ENCODE assay signal across 14 cellular contexts in genomic region chr17:4679652-4680051, GRCh38. TPM values are rescaled to one million over a fixed set of nuclear protein-coding genes. Genes with fewer than 3 reads are reported as not detected.
A peak's percentile ranks its signal among the peaks of the same experiment; 100 is the strongest.
DNase-seq lines count a peak whose midpoint lies in the region; ATAC-seq and TF ChIP-seq lines count a peak whose summit lies in the region.
"Had no signal": no experiment of that assay in that cellular context is flagged by ENCODE, and none has a peak within 500 bp of the region (broad histone marks: within the 10 kb centered on the region; RNA-seq: fewer than 3 reads in every experiment).

No MANE protein-coding gene starts in this region.

- H3K9me3 ChIP-seq in Panc1 (ENCODE audit: control insufficient read depth, insufficient read depth, low read depth, low read length), result no peaks in the 10 kb centered on the region
- H3K9me3 ChIP-seq: ascending aorta, thoracic aorta had no signal

- in situ Hi-C loops in Panc1 (cut with HindIII; ENCODE audit: low pct_unique_long_range_greater_than_20kb, low sequenced_read_pairs), result no loop called here

- H3K4me1 Mint-ChIP-seq in activated CD4-positive, alpha-beta T cell treated with anti-CD3 and anti-CD28 coated beads, Interleukin-2, amount 10 ng/mL, durations not matched to agents 24 days and 14 days, result peaks cover 17% of the 10 kb centered on the region

- no TSS peak for BruUV-seq in Panc1 (replicated peaks; lab: Mats Ljungman, UMichigan)

- H3K4me3 Mint-ChIP-seq in activated CD4-positive, alpha-beta T cell treated with anti-CD3 and anti-CD28 coated beads, Interleukin-2, amount 10 ng/mL, durations not matched to agents 24 days and 14 days, result no peak overlapping the region
- H3K4me3 Mint-ChIP-seq: activated CD4-positive, alpha-beta T cell treated with anti-CD3 and anti-CD28 coated beads, Interleukin-2, amount 10 ng/mL, durations not matched to agents 7 days and 5 days had no signal

- intact Hi-C loops in activated CD4-positive, alpha-beta T cell treated with anti-CD3 and anti-CD28 coated beads, Interleukin-2, amount 10 ng/mL, durations not matched to agents 24 days and 14 days (cut with micrococcal nuclease), result no loop called here
- intact Hi-C loops in Panc1 (cut with micrococcal nuclease; ENCODE audit: unreplicated experiment) (no loop called here), left colon (cut with DNase I, micrococcal nuclease) (no loop called here)

- H3K27me3 Mint-ChIP-seq in activated CD4-positive, alpha-beta T cell treated with anti-CD3 and anti-CD28 coated beads, Interleukin-2, amount 10 ng/mL, durations not matched to agents 24 days and 14 days, result no peaks in the 10 kb centered on the region
- H3K27me3 Mint-ChIP-seq: activated CD4-positive, alpha-beta T cell treated with anti-CD3 and anti-CD28 coated beads, Interleukin-2, amount 10 ng/mL, durations not matched to agents 7 days and 5 days had no signal

- TF ChIP-seq CTCF in Panc1 (IDR thresholded peaks at IDR 0.05) (no peak), epithelial cell of proximal tubule (conservative IDR thresholded peaks at IDR 0.05; ENCODE audit: low read depth, low read length) (no peak)

- POLR2A ChIA-PET in Panc1 (lab: Charles Lee), result no interaction called here

- no peak overlapping the region for H3K27ac ChIP-seq in Panc1 (ENCODE audit: low read length)
- H3K27ac ChIP-seq: ascending aorta, thoracic aorta had no signal

- ATAC-seq in Panc1 (peak; percentile 68), GM18870 (IDR thresholded peaks at IDR 0.05; ENCODE audit: unreplicated experiment) (no peak), left colon (no peak)

- no peak overlapping the region for H3K27ac Mint-ChIP-seq in activated CD4-positive, alpha-beta T cell treated with anti-CD3 and anti-CD28 coated beads, Interleukin-2, amount 10 ng/mL, durations not matched to agents 24 days and 14 days
- H3K27ac Mint-ChIP-seq: activated CD4-positive, alpha-beta T cell treated with anti-CD3 and anti-CD28 coated beads, Interleukin-2, amount 10 ng/mL, durations not matched to agents 7 days and 5 days had no signal

- no peaks in the 10 kb centered on the region for H3K9me3 Mint-ChIP-seq in activated CD4-positive, alpha-beta T cell treated with anti-CD3 and anti-CD28 coated beads, Interleukin-2, amount 10 ng/mL, durations not matched to agents 24 days and 14 days
- H3K9me3 Mint-ChIP-seq: activated CD4-positive, alpha-beta T cell treated with anti-CD3 and anti-CD28 coated beads, Interleukin-2, amount 10 ng/mL, durations not matched to agents 7 days and 5 days had no signal

- CTCF ChIA-PET in Panc1 (lab: Charles Lee), result no interaction called here

- H3K4me3 ChIP-seq in Panc1 (ENCODE audit: low read depth in 2 of 2, low read length in 2 of 2) (no peak overlapping the region), epithelial cell of proximal tubule (ENCODE audit: low read depth, low read length) (no peak overlapping the region)
- H3K4me3 ChIP-seq: ascending aorta, thoracic aorta had no signal

- peaks cover 5% of the 10 kb centered on the region for H3K36me3 ChIP-seq in Panc1 (ENCODE audit: control insufficient read depth, insufficient read depth, low read length)

- peaks cover 63% of the 10 kb centered on the region for H3K36me3 Mint-ChIP-seq in activated CD4-positive, alpha-beta T cell treated with anti-CD3 and anti-CD28 coated beads, Interleukin-2, amount 10 ng/mL, durations not matched to agents 24 days and 14 days (ENCODE audit: low read depth)

- H3K4me1 ChIP-seq in Panc1 (ENCODE audit: control insufficient read depth, insufficient read depth, low read length), result peaks cover 8% of the 10 kb centered on the region; the same call in 1 of the 2 replicates
- H3K4me1 ChIP-seq: ascending aorta had no signal

- H3K27me3 ChIP-seq in Panc1 (ENCODE audit: control insufficient read depth, insufficient read depth, low read length), result no peaks in the 10 kb centered on the region
- H3K27me3 ChIP-seq: ascending aorta had no signal

- DNase-seq in activated CD4-positive, alpha-beta T cell treated with anti-CD3 and anti-CD28 coated beads, Interleukin-2, amount 10 ng/mL, durations not matched to agents 24 days and 14 days, result peak; percentile 53
- DNase-seq in activated CD4-positive, alpha-beta T cell treated with anti-CD3 and anti-CD28 coated beads for 1 hour, result no peak
- DNase-seq in Panc1 (ENCODE audit: low read depth, low spot score) (no peak), epithelial cell of proximal tubule (ENCODE audit: low read depth) (peak; percentile 76), renal cortical epithelial cell (ENCODE audit: low read depth) (peak; percentile 93), left colon (no peak), NCI-H748 (lab: John Stamatoyannopoulos, UW; ENCODE audit: unreplicated experiment) (no peak)
- DNase-seq: activated CD4-positive, alpha-beta T cell treated with anti-CD3 and anti-CD28 coated beads, Interleukin-2, amount 10 ng/mL, durations not matched to agents 7 days and 5 days; hypothalamus; NCI-H1436; Right ventricle myocardium superior had no signal

RNA-seq across cellular contexts. Expression of gene PELP1, which starts 24.3 kb away (rescaled TPM):
- total RNA-seq in activated CD4-positive, alpha-beta T cell treated with anti-CD3 and anti-CD28 coated beads, Interleukin-2, amount 10 ng/mL, durations not matched to agents 24 days and 14 days, result 140 and 141 TPM in 2 replicates
- total RNA-seq in Panc1 (2021; ENCODE audit: unreplicated experiment) (84.1 TPM), epithelial cell of proximal tubule (25.8 and 55.9 TPM in 2 replicates), renal cortical epithelial cell (16.0 and 31.7 TPM in 2 replicates), left colon (10 to 100 TPM; 25.8 to 35.5 TPM)
- polyA plus RNA-seq in Panc1 (2012; ENCODE audit: insufficient read length), result 41.7 TPM

RNA-seq across cellular contexts. Expression of gene ARRB2, which starts 30.8 kb away (rescaled TPM):
- total RNA-seq in activated CD4-positive, alpha-beta T cell treated with anti-CD3 and anti-CD28 coated beads, Interleukin-2, amount 10 ng/mL, durations not matched to agents 24 days and 14 days, result 189 and 193 TPM in 2 replicates
- total RNA-seq in Panc1 (2021; ENCODE audit: unreplicated experiment) (39.2 TPM), epithelial cell of proximal tubule (19.9 and 20.0 TPM in 2 replicates), renal cortical epithelial cell (2.1 and 2.7 TPM in 2 replicates), left colon (10 to 100 TPM; 27.2 to 45.1 TPM)
- polyA plus RNA-seq in Panc1 (2012; ENCODE audit: insufficient read length), result 51.6 TPM

RNA-seq across cellular contexts. Expression of gene ALOX15, which starts 38.2 kb away (rescaled TPM):
- total RNA-seq in activated CD4-positive, alpha-beta T cell treated with anti-CD3 and anti-CD28 coated beads, Interleukin-2, amount 10 ng/mL, durations not matched to agents 24 days and 14 days, result not detected in 2 replicates
- not detected for total RNA-seq in Panc1 (2021; ENCODE audit: unreplicated experiment)
- not detected for polyA plus RNA-seq in Panc1 (2012; ENCODE audit: insufficient read length)
- total RNA-seq in epithelial cell of proximal tubule, result 0.14 TPM in 1 of 2 replicates, not detected in the other
- not detected in 2 replicates for total RNA-seq in renal cortical epithelial cell
- under 1 TPM; 0.12 to 0.36 TPM for total RNA-seq in left colon
- total RNA-seq: ascending aorta, Right ventricle myocardium superior, thoracic aorta had no signal

RNA-seq across cellular contexts. Expression of gene MED11, which starts 51.6 kb away (rescaled TPM):
- 19.1 and 20.4 TPM in 2 replicates for total RNA-seq in activated CD4-positive, alpha-beta T cell treated with anti-CD3 and anti-CD28 coated beads, Interleukin-2, amount 10 ng/mL, durations not matched to agents 24 days and 14 days
- total RNA-seq in Panc1 (2021; ENCODE audit: unreplicated experiment) (12.5 TPM), epithelial cell of proximal tubule (26.6 and 27.2 TPM in 2 replicates), renal cortical epithelial cell (17.4 and 20.6 TPM in 2 replicates), left colon (10 to 100 TPM; 21.8 to 26.7 TPM)
- 20.5 TPM for polyA plus RNA-seq in Panc1 (2012; ENCODE audit: insufficient read length)

RNA-seq across cellular contexts. Expression of gene ZMYND15, which starts 60.0 kb away (rescaled TPM):
- not detected in 2 replicates for total RNA-seq in activated CD4-positive, alpha-beta T cell treated with anti-CD3 and anti-CD28 coated beads, Interleukin-2, amount 10 ng/mL, durations not matched to agents 24 days and 14 days
- 0.28 TPM for total RNA-seq in Panc1 (2021; ENCODE audit: unreplicated experiment)
- polyA plus RNA-seq in Panc1 (2012; ENCODE audit: insufficient read length), result 0.22 TPM
- total RNA-seq in epithelial cell of proximal tubule, result 0.36 and 1.5 TPM in 2 replicates
- 0.30 and 1.0 TPM in 2 replicates for total RNA-seq in renal cortical epithelial cell
- 1 to 10 TPM; 1.1 to 1.9 TPM for total RNA-seq in left colon
- total RNA-seq: ascending aorta, Right ventricle myocardium superior had no signal

Comparison
In these comparisons a context has a peak if more than half of its experiments do, and no peak if none do; other contexts are left out.
1. DNase-seq: peak in activated CD4-positive, alpha-beta T cell treated with anti-CD3 and anti-CD28 coated beads, Interleukin-2, amount 10 ng/mL, durations not matched to agents 24 days and 14 days (single experiment), epithelial cell of proximal tubule (single experiment) and renal cortical epithelial cell (single experiment); none in activated CD4-positive, alpha-beta T cell treated with anti-CD3 and anti-CD28 coated beads for 1 hour (single experiment), Panc1 (single experiment), left colon (0 of 2) and NCI-H748 (single experiment).